In the genomic region with DNA sequence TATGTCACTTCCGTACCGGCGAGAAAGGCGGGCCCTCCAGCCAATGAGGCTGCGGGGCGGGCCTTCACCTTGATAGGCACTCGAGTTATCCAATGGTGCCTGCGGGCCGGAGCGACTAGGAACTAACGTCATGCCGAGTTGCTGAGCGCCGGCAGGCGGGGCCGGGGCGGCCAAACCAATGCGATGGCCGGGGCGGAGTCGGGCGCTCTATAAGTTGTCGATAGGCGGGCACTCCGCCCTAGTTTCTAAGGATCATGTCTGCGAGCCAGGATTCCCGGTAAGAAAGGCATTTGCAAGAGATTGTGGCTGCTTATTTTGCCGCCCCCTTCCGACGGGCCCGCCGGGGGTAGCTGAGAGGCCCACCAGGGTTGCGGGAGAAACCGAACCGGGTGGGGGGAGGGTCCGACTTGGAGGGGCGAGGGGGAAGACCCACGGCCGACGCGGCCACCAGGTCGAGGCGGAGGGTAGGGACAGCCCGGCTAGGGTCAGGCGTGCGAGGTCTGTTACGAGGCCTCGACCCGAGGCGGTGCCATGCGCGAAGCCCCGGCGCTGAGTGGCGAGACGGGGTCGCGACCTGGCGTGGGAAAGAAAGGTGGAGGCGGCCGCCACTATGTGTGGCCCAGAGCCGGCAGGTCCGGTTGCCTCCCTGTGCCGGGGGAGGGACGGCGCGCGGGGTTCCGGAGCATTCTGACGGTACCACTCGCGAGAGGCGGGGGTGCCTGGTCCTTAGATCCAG, we compare ENCODE assay signal across 8 cellular contexts. TPM values are rescaled to one million over a fixed set of nuclear protein-coding genes. Genes with fewer than 3 reads are reported as not detected.
DNase-seq lines count a peak whose midpoint lies in the region; ATAC-seq, FAIRE-seq and TF ChIP-seq lines count a peak whose summit lies in the region.

No MANE protein-coding gene starts in this region.

- TF ChIP-seq CTCF in adrenal gland (IDR thresholded peaks at IDR 0.05) (peak in 2 of 6 experiments; percentile 7 to 29), heart left ventricle (IDR thresholded peaks at IDR 0.05) (no peak)

- DNase-seq in NCI-H1436 treated with DMSO at 0.1 percent for 48 hours (lab: John Stamatoyannopoulos, UW), result peak; percentile 99
- DNase-seq in T-helper 1 cell, result peak; percentile 99 to 100 (median 99)
- peak; percentile 99 to 100 (median 100) for DNase-seq in adrenal gland
- DNase-seq in heart left ventricle, result peak; percentile 99 to 100 (median 99)
- peak; percentile 99 for DNase-seq in pons (ENCODE audit: low spot score)
- peak; percentile 96 for DNase-seq in urothelium cell line (ENCODE audit: low spot score)

- peaks cover 20 to 44% of the 10 kb centered on the region in 2 donors for H3K4me1 ChIP-seq in adrenal gland (replicated peaks in 1 of 2)
- peaks cover 4 to 50% (median 32%) of the 10 kb centered on the region in 12 donors for H3K4me1 ChIP-seq in heart left ventricle

- 0 to 1% (median 1%) methylated on average over 20 to 73 of the region's 73 CpGs for WGBS in adrenal gland, 4 donors
- 0 to 1% (median 1%) methylated on average over 55 to 73 of the region's 73 CpGs for WGBS in heart left ventricle, 4 donors

- H3K4me3 ChIP-seq in GM08714 (ENCODE audit: low read length), result peak overlapping the region; percentile 98
- H3K4me3 ChIP-seq in adrenal gland, result peak overlapping the region; percentile 90 to 98 (median 94)
- H3K4me3 ChIP-seq in heart left ventricle, result peak overlapping the region; percentile 77 to 100 (median 100)

- H3K9me3 ChIP-seq in adrenal gland (replicated peaks in 1 of 3), result no peaks in the 10 kb centered on the region
- H3K9me3 ChIP-seq in heart left ventricle, result no peaks in the 10 kb centered on the region

- peaks cover 0 to 62% of the 10 kb centered on the region in 2 donors for H3K36me3 ChIP-seq in adrenal gland (replicated peaks in 1 of 2)
- H3K36me3 ChIP-seq in heart left ventricle, result peaks cover 8 to 74% (median 71%) of the 10 kb centered on the region in 9 donors

- H3K27me3 ChIP-seq in adrenal gland (no peaks in the 10 kb centered on the region), heart left ventricle (no peaks in the 10 kb centered on the region)

- TF ChIP-seq POLR2A in adrenal gland (IDR thresholded peaks at IDR 0.05) (peak; percentile 99), heart left ventricle (IDR thresholded peaks at IDR 0.05) (peak; percentile 95 to 99)

- ATAC-seq in HG02678 (IDR thresholded peaks at IDR 0.05; ENCODE audit: unreplicated experiment) (peak; percentile 87), heart left ventricle (peak; percentile 92 to 96 (median 96))

- FAIRE-seq in urothelium cell line (lab: Jason Lieb, UNC), result no peak

- intact Hi-C loops in adrenal gland (cut with DNase I) (no loop called here), heart left ventricle (cut with DNase I) (loop anchor here in 5 of 10 donors (1.0 to 10.0 kb wide), 8 partner anchors 11 to 338 kb away; a partner anchor contains a TSS)

- H3K27ac ChIP-seq in adrenal gland (peak overlapping the region; percentile 90 to 100 (median 99)), heart left ventricle (peak overlapping the region; percentile 80 to 100 (median 98))

RNA-seq across cellular contexts. Expression of a gene that starts 6.7 kb away (rescaled TPM):
- total RNA-seq in adrenal gland, result 100 to 1,000 TPM in 6 of 8 donors, 10 to 100 TPM in 2; 49.0 to 177 (median 160) TPM
- 100 to 1,000 TPM in 2 of 3 donors, 10 to 100 TPM in 1; 32.3 to 207 (median 133) TPM for polyA plus RNA-seq in adrenal gland
- total RNA-seq in heart left ventricle, result 100 to 1,000 TPM in 2 of 9 donors, 10 to 100 TPM in 6, 1 to 10 TPM in 1; 9.9 to 324 (median 22.5) TPM
- polyA plus RNA-seq in heart left ventricle, result 10 to 100 TPM; 11.3 to 46.7 TPM

RNA-seq across cellular contexts. Expression of a gene that starts 10.9 kb away (rescaled TPM):
- 100 to 1,000 TPM in 5 of 8 donors, 10 to 100 TPM in 3; 65.9 to 267 (median 138) TPM for total RNA-seq in adrenal gland
- polyA plus RNA-seq in adrenal gland, result 100 to 1,000 TPM in 1 of 3 donors, 10 to 100 TPM in 2; 70.1 to 200 (median 81.6) TPM
- 10 to 100 TPM; 18.4 to 90.1 (median 25.4) TPM for total RNA-seq in heart left ventricle
- 100 to 1,000 TPM in 1 of 2 donors, 10 to 100 TPM in 1; 33.3 to 106 TPM for polyA plus RNA-seq in heart left ventricle

RNA-seq across cellular contexts. Expression of a gene that starts 11.0 kb away (rescaled TPM):
- total RNA-seq in adrenal gland (10 to 100 TPM; 28.4 to 55.3 (median 43.9) TPM), heart left ventricle (10 to 100 TPM; 26.4 to 59.5 (median 28.9) TPM)
- polyA plus RNA-seq in adrenal gland (10 to 100 TPM; 29.0 to 72.4 (median 38.4) TPM), heart left ventricle (10 to 100 TPM; 29.1 to 65.5 TPM)

RNA-seq across cellular contexts. Expression of a gene that starts 14.2 kb away (rescaled TPM):
- 10 to 100 TPM; 25.0 to 75.2 (median 50.0) TPM for total RNA-seq in adrenal gland
- 10 to 100 TPM; 19.4 to 39.1 (median 25.2) TPM for polyA plus RNA-seq in adrenal gland
- total RNA-seq in heart left ventricle, result 10 to 100 TPM in 3 of 9 donors, 1 to 10 TPM in 6; 3.7 to 43.0 (median 6.4) TPM
- polyA plus RNA-seq in heart left ventricle, result 1 to 10 TPM; 6.9 to 7.1 TPM

RNA-seq across cellular contexts. Expression of a gene that starts 17.1 kb away (rescaled TPM):
- total RNA-seq in adrenal gland (1 to 10 TPM in 1 of 8 donors, under 1 TPM in 5, not detected in 2; 0.42 to 2.0 (median 0.89) TPM), heart left ventricle (1 to 10 TPM in 4 of 9 donors, under 1 TPM in 4, not detected in 1; 0.65 to 8.0 (median 1.2) TPM)
- polyA plus RNA-seq in adrenal gland (1 to 10 TPM in 2 of 3 donors, under 1 TPM in 1; 0.29 to 2.4 (median 1.9) TPM), heart left ventricle (1 to 10 TPM in 1 of 2 donors, under 1 TPM in 1; 0.32 to 2.2 TPM)

Comparison
In these comparisons a context has a peak if more than half of its experiments do, and no peak if none do; other contexts are left out.
1. Peak in every context shown above with its lines: DNase-seq, ATAC-seq, H3K4me3 ChIP-seq and H3K27ac ChIP-seq.